In genomic region chr4:138199568-138200235, GRCh38 we compare ENCODE assay signal across 8 cellular contexts. TPM values are rescaled to one million over a fixed set of nuclear protein-coding genes. Genes with fewer than 3 reads are reported as not detected.
DNase-seq lines count a peak whose midpoint lies in the region; ATAC-seq and TF ChIP-seq lines count a peak whose summit lies in the region.

No MANE protein-coding gene starts in this region.

- TF ChIP-seq RAD21 in Ishikawa (IDR thresholded peaks at IDR 0.05; ENCODE audit: low read depth) = peak; percentile 3; the same call in 1 of the 2 replicates

- peaks cover 0 to 18% (median 0%) of the 10 kb centered on the region in 3 donors for H3K4me1 ChIP-seq in esophagus squamous epithelium

- TF ChIP-seq EP300 in Ishikawa (IDR thresholded peaks at IDR 0.05; ENCODE audit: borderline replicate concordance) = peak; percentile 94

- DNase-seq in DMS79 (lab: John Stamatoyannopoulos, UW) = peak; percentile 76
- DNase-seq in esophagus squamous epithelium (lab: John Stamatoyannopoulos, UW) = no peak
- no peak for DNase-seq in activated T-cell treated with anti-CD3 and anti-CD28 coated beads, Interleukin-2, amount 50 U/mL, for 72 hours
- DNase-seq in AML-193 (lab: John Stamatoyannopoulos, UW) = no peak
- DNase-seq in activated CD4-positive, alpha-beta memory T cell treated with anti-CD3 and anti-CD28 coated beads, Interleukin-2, amount 10 ng/mL, durations not matched to agents 7 days and 5 days = no peak

- H3K27me3 ChIP-seq in esophagus squamous epithelium = no peaks in the 10 kb centered on the region

- no peak for TF ChIP-seq POLR2A in esophagus squamous epithelium (IDR thresholded peaks at IDR 0.05)

- H3K27ac Mint-ChIP-seq in activated T-cell treated with anti-CD3 and anti-CD28 coated beads, Interleukin-2, amount 50 U/mL, for 72 hours = no peak overlapping the region
- no peak overlapping the region for H3K27ac Mint-ChIP-seq in activated CD4-positive, alpha-beta memory T cell treated with anti-CD3 and anti-CD28 coated beads, Interleukin-2, amount 10 ng/mL, durations not matched to agents 7 days and 5 days

- H3K36me3 ChIP-seq in esophagus squamous epithelium = no peaks in the 10 kb centered on the region

- no peaks in the 10 kb centered on the region for H3K27me3 Mint-ChIP-seq in activated T-cell treated with anti-CD3 and anti-CD28 coated beads, Interleukin-2, amount 50 U/mL, for 72 hours (ENCODE audit: low read depth)
- H3K27me3 Mint-ChIP-seq in activated CD4-positive, alpha-beta memory T cell treated with anti-CD3 and anti-CD28 coated beads, Interleukin-2, amount 10 ng/mL, durations not matched to agents 7 days and 5 days = no peaks in the 10 kb centered on the region

- ATAC-seq in GM21528 (IDR thresholded peaks at IDR 0.05; ENCODE audit: low FRiP score, unreplicated experiment) = peak; percentile 81
- no peak for ATAC-seq in activated T-cell treated with anti-CD3 and anti-CD28 coated beads, Interleukin-2, amount 50 U/mL, for 72 hours (replicated peaks in 1 of 2)
- no peak for ATAC-seq in activated CD4-positive, CD25-positive, alpha-beta regulatory T cell treated with anti-CD3 and anti-CD28 coated beads, Interleukin-2, amount 50 U/mL, for 24 hours

- WGBS in esophagus squamous epithelium, 2 donors = 39 to 49% methylated on average over 5 of the region's 5 CpGs

- H3K9me3 Mint-ChIP-seq in activated T-cell treated with anti-CD3 and anti-CD28 coated beads, Interleukin-2, amount 50 U/mL, for 72 hours = no peaks in the 10 kb centered on the region
- H3K9me3 Mint-ChIP-seq in activated CD4-positive, alpha-beta memory T cell treated with anti-CD3 and anti-CD28 coated beads, Interleukin-2, amount 10 ng/mL, durations not matched to agents 7 days and 5 days = no peaks in the 10 kb centered on the region

- H3K4me3 ChIP-seq in esophagus squamous epithelium = no peak overlapping the region

- peak overlapping the region in 3 of 4 donors; percentile 28 to 61 (median 51) for H3K27ac ChIP-seq in esophagus squamous epithelium

- TF ChIP-seq CTCF in esophagus squamous epithelium (IDR thresholded peaks at IDR 0.05) = no peak

- H3K4me1 Mint-ChIP-seq in activated T-cell treated with anti-CD3 and anti-CD28 coated beads, Interleukin-2, amount 50 U/mL, for 72 hours (ENCODE audit: low read depth) = peaks cover 6% of the 10 kb centered on the region
- H3K4me1 Mint-ChIP-seq in activated CD4-positive, alpha-beta memory T cell treated with anti-CD3 and anti-CD28 coated beads, Interleukin-2, amount 10 ng/mL, durations not matched to agents 7 days and 5 days = peaks cover 6% of the 10 kb centered on the region

- intact Hi-C loops in esophagus squamous epithelium (cut with DNase I) = no loop called here

- no peaks in the 10 kb centered on the region for H3K9me3 ChIP-seq in esophagus squamous epithelium

- CTCF ChIA-PET in activated CD4-positive, alpha-beta memory T cell treated with anti-CD3 and anti-CD28 coated beads, Interleukin-2, amount 10 ng/mL, durations not matched to agents 7 days and 5 days (lab: Charles Lee) = no interaction called here

- H3K36me3 Mint-ChIP-seq in activated T-cell treated with anti-CD3 and anti-CD28 coated beads, Interleukin-2, amount 50 U/mL, for 72 hours (ENCODE audit: insufficient read depth in 2 of 2) = no peaks in the 10 kb centered on the region
- H3K36me3 Mint-ChIP-seq in activated CD4-positive, alpha-beta memory T cell treated with anti-CD3 and anti-CD28 coated beads, Interleukin-2, amount 10 ng/mL, durations not matched to agents 7 days and 5 days (ENCODE audit: low read depth) = no peaks in the 10 kb centered on the region

- POLR2A ChIA-PET in activated CD4-positive, alpha-beta memory T cell treated with anti-CD3 and anti-CD28 coated beads, Interleukin-2, amount 10 ng/mL, durations not matched to agents 7 days and 5 days (lab: Charles Lee) = no interaction called here

- H3K4me3 Mint-ChIP-seq in activated T-cell treated with anti-CD3 and anti-CD28 coated beads, Interleukin-2, amount 50 U/mL, for 72 hours = no peak overlapping the region
- no peak overlapping the region for H3K4me3 Mint-ChIP-seq in activated CD4-positive, alpha-beta memory T cell treated with anti-CD3 and anti-CD28 coated beads, Interleukin-2, amount 10 ng/mL, durations not matched to agents 7 days and 5 days

TF ChIP-seq in Ishikawa, 13 proteins besides CTCF, POLR2A, EP300 and RAD21:
- no peak for TF ChIP-seq REST (IDR thresholded peaks at IDR 0.05; ENCODE audit: low read depth)
- no peak for TF ChIP-seq CREB1 (IDR thresholded peaks at IDR 0.05; ENCODE audit: low read depth)
- TF ChIP-seq ZBTB7A (IDR thresholded peaks at IDR 0.05; ENCODE audit: low read depth) = no peak
- TF ChIP-seq FOXM1 (IDR thresholded peaks at IDR 0.05; ENCODE audit: borderline replicate concordance, low read depth) = peak; percentile 95
- TF ChIP-seq, protein P1, sequence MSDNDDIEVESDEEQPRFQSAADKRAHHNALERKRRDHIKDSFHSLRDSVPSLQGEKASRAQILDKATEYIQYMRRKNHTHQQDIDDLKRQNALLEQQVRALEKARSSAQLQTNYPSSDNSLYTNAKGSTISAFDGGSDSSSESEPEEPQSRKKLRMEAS (IDR thresholded peaks at IDR 0.05) = peak; percentile 83
- TF ChIP-seq NFIC (IDR thresholded peaks at IDR 0.05) = peak; percentile 85
- TF ChIP-seq EGR1 (IDR thresholded peaks at IDR 0.05) = no peak
- TF ChIP-seq USF1 (IDR thresholded peaks at IDR 0.05) = no peak
- TF ChIP-seq CEBPB (IDR thresholded peaks at IDR 0.05) = peak; percentile 95
- no peak for TF ChIP-seq TAF1 (IDR thresholded peaks at IDR 0.05; ENCODE audit: low read depth)
- TF ChIP-seq TCF12 (IDR thresholded peaks at IDR 0.05; ENCODE audit: low read depth) = peak; percentile 91
- TF ChIP-seq YY1 (IDR thresholded peaks at IDR 0.05; ENCODE audit: low read depth) = peak; percentile 57; the same call in 1 of the 2 replicates
- TF ChIP-seq TEAD4 (IDR thresholded peaks at IDR 0.05) = peak; percentile 88
TF ChIP-seq in Ishikawa: peak in this region for 7.

RNA-seq across cellular contexts. Expression of gene SLC7A11, which starts 42.4 kb away (rescaled TPM):
- total RNA-seq in esophagus squamous epithelium = 10 to 100 TPM in 1 of 4 donors, 1 to 10 TPM in 3; 1.5 to 30.1 (median 7.9) TPM
- total RNA-seq in activated T-cell treated with anti-CD3 and anti-CD28 coated beads, Interleukin-2, amount 50 U/mL, for 72 hours = 10 to 100 TPM; 13.8 to 15.4 TPM
- 1 to 10 TPM; 7.0 to 7.1 TPM for total RNA-seq in activated CD4-positive, alpha-beta memory T cell treated with anti-CD3 and anti-CD28 coated beads, Interleukin-2, amount 10 ng/mL, durations not matched to agents 7 days and 5 days
